ENCODE assay signal across 1 cellular context in the genomic region with DNA sequence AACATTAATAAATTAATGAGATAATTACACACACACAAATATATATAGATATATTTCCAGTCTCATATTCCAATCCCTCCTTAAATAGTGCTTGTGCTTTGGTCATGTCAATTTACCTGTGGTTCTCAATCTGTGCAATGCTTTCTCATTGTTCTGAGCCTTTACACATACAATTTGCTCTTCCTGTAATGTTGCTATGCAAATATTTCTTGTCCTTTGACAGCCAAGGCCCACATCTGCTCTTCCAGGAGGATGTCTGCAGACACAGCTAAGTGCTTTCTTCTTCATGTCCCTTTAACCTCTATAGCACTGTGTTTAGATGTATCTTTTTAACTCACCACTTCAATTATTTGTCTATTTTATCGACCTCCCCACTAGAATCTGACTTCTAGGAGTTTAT.
TF ChIP-seq lines count a peak whose summit lies in the region.

No MANE protein-coding gene starts in this region.

TF ChIP-seq in GM12878, 131 proteins besides CTCF, POLR2A, EP300 and RAD21 (continued from another document):
- TF ChIP-seq, protein P1, sequence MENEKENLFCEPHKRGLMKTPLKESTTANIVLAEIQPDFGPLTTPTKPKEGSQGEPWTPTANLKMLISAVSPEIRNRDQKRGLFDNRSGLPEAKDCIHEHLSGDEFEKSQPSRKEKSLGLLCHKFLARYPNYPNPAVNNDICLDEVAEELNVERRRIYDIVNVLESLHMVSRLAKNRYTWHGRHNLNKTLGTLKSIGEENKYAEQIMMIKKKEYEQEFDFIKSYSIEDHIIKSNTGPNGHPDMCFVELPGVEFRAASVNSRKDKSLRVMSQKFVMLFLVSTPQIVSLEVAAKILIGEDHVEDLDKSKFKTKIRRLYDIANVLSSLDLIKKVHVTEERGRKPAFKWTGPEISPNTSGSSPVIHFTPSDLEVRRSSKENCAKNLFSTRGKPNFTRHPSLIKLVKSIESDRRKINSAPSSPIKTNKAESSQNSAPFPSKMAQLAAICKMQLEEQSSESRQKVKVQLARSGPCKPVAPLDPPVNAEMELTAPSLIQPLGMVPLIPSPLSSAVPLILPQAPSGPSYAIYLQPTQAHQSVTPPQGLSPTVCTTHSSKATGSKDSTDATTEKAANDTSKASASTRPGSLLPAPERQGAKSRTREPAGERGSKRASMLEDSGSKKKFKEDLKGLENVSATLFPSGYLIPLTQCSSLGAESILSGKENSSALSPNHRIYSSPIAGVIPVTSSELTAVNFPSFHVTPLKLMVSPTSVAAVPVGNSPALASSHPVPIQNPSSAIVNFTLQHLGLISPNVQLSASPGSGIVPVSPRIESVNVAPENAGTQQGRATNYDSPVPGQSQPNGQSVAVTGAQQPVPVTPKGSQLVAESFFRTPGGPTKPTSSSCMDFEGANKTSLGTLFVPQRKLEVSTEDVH (IDR thresholded peaks at IDR 0.05; ENCODE audit: low read depth, partially characterized antibody) = no peak
- TF ChIP-seq, protein P2, sequence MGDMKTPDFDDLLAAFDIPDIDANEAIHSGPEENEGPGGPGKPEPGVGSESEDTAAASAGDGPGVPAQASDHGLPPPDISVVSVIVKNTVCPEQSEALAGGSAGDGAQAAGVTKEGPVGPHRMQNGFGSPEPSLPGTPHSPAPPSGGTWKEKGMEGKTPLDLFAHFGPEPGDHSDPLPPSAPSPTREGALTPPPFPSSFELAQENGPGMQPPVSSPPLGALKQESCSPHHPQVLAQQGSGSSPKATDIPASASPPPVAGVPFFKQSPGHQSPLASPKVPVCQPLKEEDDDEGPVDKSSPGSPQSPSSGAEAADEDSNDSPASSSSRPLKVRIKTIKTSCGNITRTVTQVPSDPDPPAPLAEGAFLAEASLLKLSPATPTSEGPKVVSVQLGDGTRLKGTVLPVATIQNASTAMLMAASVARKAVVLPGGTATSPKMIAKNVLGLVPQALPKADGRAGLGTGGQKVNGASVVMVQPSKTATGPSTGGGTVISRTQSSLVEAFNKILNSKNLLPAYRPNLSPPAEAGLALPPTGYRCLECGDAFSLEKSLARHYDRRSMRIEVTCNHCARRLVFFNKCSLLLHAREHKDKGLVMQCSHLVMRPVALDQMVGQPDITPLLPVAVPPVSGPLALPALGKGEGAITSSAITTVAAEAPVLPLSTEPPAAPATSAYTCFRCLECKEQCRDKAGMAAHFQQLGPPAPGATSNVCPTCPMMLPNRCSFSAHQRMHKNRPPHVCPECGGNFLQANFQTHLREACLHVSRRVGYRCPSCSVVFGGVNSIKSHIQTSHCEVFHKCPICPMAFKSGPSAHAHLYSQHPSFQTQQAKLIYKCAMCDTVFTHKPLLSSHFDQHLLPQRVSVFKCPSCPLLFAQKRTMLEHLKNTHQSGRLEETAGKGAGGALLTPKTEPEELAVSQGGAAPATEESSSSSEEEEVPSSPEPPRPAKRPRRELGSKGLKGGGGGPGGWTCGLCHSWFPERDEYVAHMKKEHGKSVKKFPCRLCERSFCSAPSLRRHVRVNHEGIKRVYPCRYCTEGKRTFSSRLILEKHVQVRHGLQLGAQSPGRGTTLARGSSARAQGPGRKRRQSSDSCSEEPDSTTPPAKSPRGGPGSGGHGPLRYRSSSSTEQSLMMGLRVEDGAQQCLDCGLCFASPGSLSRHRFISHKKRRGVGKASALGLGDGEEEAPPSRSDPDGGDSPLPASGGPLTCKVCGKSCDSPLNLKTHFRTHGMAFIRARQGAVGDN (IDR thresholded peaks at IDR 0.05) = no peak
- TF ChIP-seq IRF4 (IDR thresholded peaks at IDR 0.05; ENCODE audit: low read depth, low read length) (no peak), CBX5 (IDR thresholded peaks at IDR 0.05; ENCODE audit: low read depth) (no peak), PML (IDR thresholded peaks at IDR 0.05; ENCODE audit: low read length) (no peak)
